Comparison of ENCODE assay signal across 33 cellular contexts in genomic region chr16:72794986-72795385, GRCh38.
"Had no signal": no experiment of that assay in that cellular context is flagged by ENCODE, and none has a peak within 500 bp of the region (broad histone marks: within the 10 kb centered on the region; RNA-seq: fewer than 3 reads in every experiment).

No MANE protein-coding gene starts in this region.

- H3K9me3 Mint-ChIP-seq: activated CD4-positive, alpha-beta T cell treated with anti-CD3 and anti-CD28 coated beads, Interleukin-2, amount 10 ng/mL, durations not matched to agents 24 days and 14 days; activated naive CD4-positive, alpha-beta T cell treated with anti-CD3 and anti-CD28 coated beads, Interleukin-2, amount 50 U/mL, for 24 hours; activated naive CD8-positive, alpha-beta T cell treated with anti-CD3 and anti-CD28 coated beads for 36 hours; activated naive CD8-positive, alpha-beta T cell treated with anti-CD3 and anti-CD28 coated beads, Interleukin-2, amount 50 U/mL, for 24 hours; activated T-cell treated with anti-CD3 and anti-CD28 coated beads, Interleukin-2, amount 50 U/mL, for 24 hours; activated T-cell treated with anti-CD3 and anti-CD28 coated beads, Interleukin-2, amount 50 U/mL, for 72 hours; dendritic cell treated with granulocyte-macrophage colony-stimulating factor and Interleukin-4, amounts not matched to agents 40 ng/mL and 50 ng/mL, for 4 days; endodermal cell had no signal

- H3K27me3 ChIP-seq: adrenal gland, body of pancreas, cardiac muscle cell, dorsolateral prefrontal cortex, esophagus muscularis mucosa, foreskin keratinocyte, gastrocnemius medialis had no signal

- H3K27me3 Mint-ChIP-seq: activated CD4-positive, alpha-beta memory T cell treated with anti-CD3 and anti-CD28 coated beads, Interleukin-2, amount 10 ng/mL, durations not matched to agents 7 days and 5 days; activated naive CD4-positive, alpha-beta T cell treated with anti-CD3 and anti-CD28 coated beads, Interleukin-2, amount 50 U/mL, for 24 hours; activated naive CD8-positive, alpha-beta T cell treated with anti-CD3 and anti-CD28 coated beads for 36 hours; activated naive CD8-positive, alpha-beta T cell treated with anti-CD3 and anti-CD28 coated beads, Interleukin-2, amount 50 U/mL, for 24 hours; dendritic cell treated with granulocyte-macrophage colony-stimulating factor and Interleukin-4, amounts not matched to agents 40 ng/mL and 50 ng/mL, for 4 days had no signal

- ATAC-seq: activated CD4-positive, alpha-beta T cell treated with anti-CD3 and anti-CD28 coated beads for 36 hours; activated naive CD8-positive, alpha-beta T cell treated with anti-CD3 and anti-CD28 coated beads, Interleukin-2, amount 50 U/mL, for 24 hours; activated T-cell treated with anti-CD3 and anti-CD28 coated beads, Interleukin-2, amount 50 U/mL, for 72 hours; body of pancreas; foreskin keratinocyte; gastrocnemius medialis had no signal

- H3K4me3 ChIP-seq: adrenal gland, body of pancreas, cardiac muscle cell, coronary artery, dorsolateral prefrontal cortex, esophagus muscularis mucosa, gastrocnemius medialis had no signal

- H3K4me1 ChIP-seq: adrenal gland, foreskin keratinocyte, gastrocnemius medialis had no signal

- H3K27ac Mint-ChIP-seq: activated CD4-positive, alpha-beta memory T cell treated with anti-CD3 and anti-CD28 coated beads, Interleukin-2, amount 10 ng/mL, durations not matched to agents 7 days and 5 days; activated CD4-positive, alpha-beta T cell treated with anti-CD3 and anti-CD28 coated beads for 36 hours; activated CD4-positive, alpha-beta T cell treated with anti-CD3 and anti-CD28 coated beads, Interleukin-2, amount 10 ng/mL, durations not matched to agents 24 days and 14 days; activated naive CD4-positive, alpha-beta T cell treated with anti-CD3 and anti-CD28 coated beads, Interleukin-2, amount 50 U/mL, for 24 hours; activated naive CD8-positive, alpha-beta T cell treated with anti-CD3 and anti-CD28 coated beads for 36 hours; activated naive CD8-positive, alpha-beta T cell treated with anti-CD3 and anti-CD28 coated beads, Interleukin-2, amount 50 U/mL, for 24 hours; activated T-cell treated with anti-CD3 and anti-CD28 coated beads, Interleukin-2, amount 50 U/mL, for 24 hours; activated T-cell treated with anti-CD3 and anti-CD28 coated beads, Interleukin-2, amount 50 U/mL, for 72 hours; dendritic cell treated with granulocyte-macrophage colony-stimulating factor and Interleukin-4, amounts not matched to agents 40 ng/mL and 50 ng/mL, for 4 days; endodermal cell had no signal

- H3K27ac ChIP-seq: adrenal gland, body of pancreas, cardiac muscle cell, coronary artery, dorsolateral prefrontal cortex, esophagus muscularis mucosa, foreskin keratinocyte, gastrocnemius medialis had no signal

- H3K9me3 ChIP-seq: adrenal gland, body of pancreas, esophagus muscularis mucosa, gastrocnemius medialis had no signal

- H3K4me3 Mint-ChIP-seq: activated CD4-positive, alpha-beta memory T cell treated with anti-CD3 and anti-CD28 coated beads, Interleukin-2, amount 10 ng/mL, durations not matched to agents 7 days and 5 days; activated CD4-positive, alpha-beta T cell treated with anti-CD3 and anti-CD28 coated beads for 36 hours; activated CD4-positive, alpha-beta T cell treated with anti-CD3 and anti-CD28 coated beads, Interleukin-2, amount 10 ng/mL, durations not matched to agents 24 days and 14 days; activated naive CD4-positive, alpha-beta T cell treated with anti-CD3 and anti-CD28 coated beads, Interleukin-2, amount 50 U/mL, for 24 hours; activated naive CD8-positive, alpha-beta T cell treated with anti-CD3 and anti-CD28 coated beads for 36 hours; activated naive CD8-positive, alpha-beta T cell treated with anti-CD3 and anti-CD28 coated beads, Interleukin-2, amount 50 U/mL, for 24 hours; activated T-cell treated with anti-CD3 and anti-CD28 coated beads, Interleukin-2, amount 50 U/mL, for 24 hours; activated T-cell treated with anti-CD3 and anti-CD28 coated beads, Interleukin-2, amount 50 U/mL, for 72 hours; dendritic cell treated with granulocyte-macrophage colony-stimulating factor and Interleukin-4, amounts not matched to agents 40 ng/mL and 50 ng/mL, for 4 days; endodermal cell had no signal

- H3K4me1 Mint-ChIP-seq: activated CD4-positive, alpha-beta memory T cell treated with anti-CD3 and anti-CD28 coated beads, Interleukin-2, amount 10 ng/mL, durations not matched to agents 7 days and 5 days; activated CD4-positive, alpha-beta T cell treated with anti-CD3 and anti-CD28 coated beads for 36 hours; activated CD4-positive, alpha-beta T cell treated with anti-CD3 and anti-CD28 coated beads, Interleukin-2, amount 10 ng/mL, durations not matched to agents 24 days and 14 days; activated naive CD4-positive, alpha-beta T cell treated with anti-CD3 and anti-CD28 coated beads, Interleukin-2, amount 50 U/mL, for 24 hours; activated naive CD8-positive, alpha-beta T cell treated with anti-CD3 and anti-CD28 coated beads for 36 hours; activated naive CD8-positive, alpha-beta T cell treated with anti-CD3 and anti-CD28 coated beads, Interleukin-2, amount 50 U/mL, for 24 hours; endodermal cell had no signal

- DNase-seq: activated CD4-positive, alpha-beta memory T cell treated with anti-CD3 and anti-CD28 coated beads, Interleukin-2, amount 10 ng/mL, durations not matched to agents 7 days and 5 days; activated CD4-positive, alpha-beta T cell treated with anti-CD3 and anti-CD28 coated beads for 36 hours; activated CD4-positive, alpha-beta T cell treated with anti-CD3 and anti-CD28 coated beads, Interleukin-2, amount 10 ng/mL, durations not matched to agents 24 days and 14 days; activated CD4-positive, alpha-beta T cell treated with anti-CD3 and anti-CD28 coated beads, Interleukin-2, amount 50 U/mL, for 4 hours; activated CD4-positive, CD25-positive, alpha-beta regulatory T cell; activated CD4-positive, CD25-positive, alpha-beta regulatory T cell treated with anti-CD3 and anti-CD28 coated beads, Interleukin-2, amount 50 U/mL, for 72 hours; activated CD8-positive, alpha-beta memory T cell treated with anti-CD3 and anti-CD28 coated beads, Interleukin-2, amount 50 U/mL, for 48 hours; activated gamma-delta T cell; activated naive CD4-positive, alpha-beta T cell; activated naive CD8-positive, alpha-beta T cell treated with anti-CD3 and anti-CD28 coated beads for 36 hours; activated naive CD8-positive, alpha-beta T cell treated with anti-CD3 and anti-CD28 coated beads, Interleukin-2, amount 50 U/mL, for 24 hours; activated T-cell treated with anti-CD3 and anti-CD28 coated beads for 4 hours; activated T-cell treated with anti-CD3 and anti-CD28 coated beads, Interleukin-2, amount 50 U/mL, for 24 hours; activated T-cell treated with anti-CD3 and anti-CD28 coated beads, Interleukin-2, amount 50 U/mL, for 72 hours; adrenal gland; amygdala; aorta; body of pancreas; central memory CD4-positive, alpha-beta T cell; cerebellar nuclear complex; dorsolateral prefrontal cortex; effector memory CD4-positive, alpha-beta T cell; endodermal cell; erythroblast; foreskin keratinocyte; gastrocnemius medialis; glutamatergic neuron; T-helper 2 cell had no signal
